ENCODE assay signal across 8 cellular contexts in the genomic region with DNA sequence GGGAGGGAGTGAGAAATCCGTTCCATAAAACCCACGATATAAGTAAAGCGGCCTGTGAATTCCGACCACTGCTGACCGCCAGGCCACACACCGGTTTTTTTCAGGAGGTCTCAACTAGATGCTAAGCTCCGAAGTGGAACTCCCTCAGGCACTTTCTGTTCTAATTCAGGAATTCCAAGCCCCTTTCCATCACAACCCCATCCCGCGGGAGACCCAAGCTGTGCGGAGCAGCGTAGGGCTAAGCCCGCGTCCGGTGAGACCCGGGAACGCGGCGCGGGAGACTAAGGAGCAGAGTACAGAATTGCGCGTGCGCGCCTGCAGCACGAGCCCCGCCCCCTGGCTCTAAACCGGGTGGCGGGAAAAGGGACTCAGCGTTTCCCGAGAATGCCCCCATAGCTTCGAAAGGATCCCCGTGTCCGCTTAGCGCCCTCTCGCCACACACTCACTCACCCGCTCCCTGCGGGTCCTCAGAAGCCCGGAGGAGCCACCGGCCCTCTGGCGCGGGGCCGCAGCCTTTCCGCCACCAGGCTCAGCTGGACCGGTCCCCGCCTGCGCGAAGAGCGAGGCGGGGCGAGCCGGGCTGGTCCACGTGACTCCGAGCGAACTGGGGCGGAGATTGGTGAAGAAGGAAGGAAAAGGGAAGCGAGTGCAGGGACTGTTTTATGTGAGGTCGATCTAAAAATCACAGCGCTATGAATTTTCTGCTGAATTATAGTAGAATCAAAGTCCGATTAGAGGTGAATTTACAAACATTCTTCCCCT. TPM values are rescaled to one million over a fixed set of nuclear protein-coding genes. Genes with fewer than 3 reads are reported as not detected.
DNase-seq lines count a peak whose midpoint lies in the region; ATAC-seq, FAIRE-seq and TF ChIP-seq lines count a peak whose summit lies in the region.

A gene with protein sequence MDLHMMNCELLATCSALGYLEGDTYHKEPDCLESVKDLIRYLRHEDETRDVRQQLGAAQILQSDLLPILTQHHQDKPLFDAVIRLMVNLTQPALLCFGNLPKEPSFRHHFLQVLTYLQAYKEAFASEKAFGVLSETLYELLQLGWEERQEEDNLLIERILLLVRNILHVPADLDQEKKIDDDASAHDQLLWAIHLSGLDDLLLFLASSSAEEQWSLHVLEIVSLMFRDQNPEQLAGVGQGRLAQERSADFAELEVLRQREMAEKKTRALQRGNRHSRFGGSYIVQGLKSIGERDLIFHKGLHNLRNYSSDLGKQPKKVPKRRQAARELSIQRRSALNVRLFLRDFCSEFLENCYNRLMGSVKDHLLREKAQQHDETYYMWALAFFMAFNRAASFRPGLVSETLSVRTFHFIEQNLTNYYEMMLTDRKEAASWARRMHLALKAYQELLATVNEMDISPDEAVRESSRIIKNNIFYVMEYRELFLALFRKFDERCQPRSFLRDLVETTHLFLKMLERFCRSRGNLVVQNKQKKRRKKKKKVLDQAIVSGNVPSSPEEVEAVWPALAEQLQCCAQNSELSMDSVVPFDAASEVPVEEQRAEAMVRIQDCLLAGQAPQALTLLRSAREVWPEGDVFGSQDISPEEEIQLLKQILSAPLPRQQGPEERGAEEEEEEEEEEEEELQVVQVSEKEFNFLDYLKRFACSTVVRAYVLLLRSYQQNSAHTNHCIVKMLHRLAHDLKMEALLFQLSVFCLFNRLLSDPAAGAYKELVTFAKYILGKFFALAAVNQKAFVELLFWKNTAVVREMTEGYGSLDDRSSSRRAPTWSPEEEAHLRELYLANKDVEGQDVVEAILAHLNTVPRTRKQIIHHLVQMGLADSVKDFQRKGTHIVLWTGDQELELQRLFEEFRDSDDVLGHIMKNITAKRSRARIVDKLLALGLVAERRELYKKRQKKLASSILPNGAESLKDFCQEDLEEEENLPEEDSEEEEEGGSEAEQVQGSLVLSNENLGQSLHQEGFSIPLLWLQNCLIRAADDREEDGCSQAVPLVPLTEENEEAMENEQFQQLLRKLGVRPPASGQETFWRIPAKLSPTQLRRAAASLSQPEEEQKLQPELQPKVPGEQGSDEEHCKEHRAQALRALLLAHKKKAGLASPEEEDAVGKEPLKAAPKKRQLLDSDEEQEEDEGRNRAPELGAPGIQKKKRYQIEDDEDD (minus strand): TSS at position 567 of the 762 bp plus-strand sequence. CDS start 15,256 bp downstream, outside the sequence.

- no peak for FAIRE-seq in H1 (lab: Jason Lieb, UNC)

- H3K18ac ChIP-seq in H1 (ENCODE audit: extremely low read depth, low read length) = peak within 1 kb of the TSS; percentile 96

- H3K4me3 Mint-ChIP-seq in CD8-positive, alpha-beta memory T cell = peak within 1 kb of the TSS; percentile 91 to 96 (median 93)
- H3K4me3 Mint-ChIP-seq in memory B cell = peak within 1 kb of the TSS; percentile 94

- peaks cover 0 to 9% (median 4%) of the 10 kb centered on the region in 3 donors for H3K36me3 Mint-ChIP-seq in CD8-positive, alpha-beta memory T cell
- peaks cover 5% of the 10 kb centered on the region for H3K36me3 Mint-ChIP-seq in memory B cell

- H3K4me2 ChIP-seq in H1 (ENCODE audit: insufficient read depth in 1 of 2, low read depth in 2 of 2, low read length in 2 of 2) = peak within 1 kb of the TSS; percentile 62 to 88

- H3K23ac ChIP-seq in H1 (ENCODE audit: insufficient read length) = no peak within 1 kb of the TSS

- POLR2A ChIA-PET in CD8-positive, alpha-beta memory T cell (lab: Charles Lee) = interaction anchor here (0.7 to 1.9 kb wide), 12 partner anchors 10 to 631 kb away, joined by 3 to 6 read pairs (median 3); partner anchors contain the start of genes COQ10A, IL23A, ORMDL2 and PAN2
- POLR2A ChIA-PET in H1 (lab: Charles Lee; ENCODE audit: partially characterized antibody) = interaction anchor here (0.8 to 7.3 kb wide), 23 partner anchors 12 to 294 kb away, joined by 3 to 74 read pairs (median 4); partner anchors contain the start of genes CNPY2, CS, PAN2 and SPRYD4

- whole genome bisulfite sequencing in H1 (ENCODE audit: extremely low coverage in 1 of 2, insufficient coverage in 1 of 2, insufficient read length in 1 of 2, insufficient replicate concordance in 2 of 2, low coverage in 1 of 2, low lambda C conversion rate in 2 of 2, missing lambda C conversion rate in 1 of 2), 2 experiments = 2% methylated on average over 55 of the region's 58 CpGs; no CpG with 5 or more reads in 1 of the 2 experiments

- H2AFZ ChIP-seq in H1 (ENCODE audit: low read length) = no peak within 1 kb of the TSS; the same call in 1 of the 2 replicates

- peaks cover 0 to 19% of the 10 kb centered on the region in 2 experiments; a peak in 3 of 4 replicates for H3K79me2 ChIP-seq in H1 (ENCODE audit: control insufficient read depth in 1 of 2, insufficient read depth in 2 of 2, low read length in 2 of 2)

- H3K23me2 ChIP-seq in H1 (ENCODE audit: low read depth, low read length) = no peaks in the 10 kb centered on the region; the same call in 1 of the 2 replicates

- peak; percentile 78 to 88 (median 84) for DNase-seq in CD8-positive, alpha-beta memory T cell
- peak; percentile 74 for DNase-seq in HS-5 (ENCODE audit: low read depth)
- peak; percentile 90 for DNase-seq in NOMO-1 treated with DMSO at 0.1 percent for 48 hours (lab: John Stamatoyannopoulos, UW; ENCODE audit: unreplicated experiment)
- peak; percentile 64 to 70 for DNase-seq in activated CD8-positive, alpha-beta memory T cell treated with anti-CD3 and anti-CD28 coated beads for 4 hours (ENCODE audit: low read depth in 2 of 2)
- peak; percentile 67 to 95 for DNase-seq in H1 (ENCODE audit: low read depth in 1 of 2, low spot score in 2 of 2)
- DNase-seq in memory B cell (ENCODE audit: low spot score in 2 of 2) = peak; percentile 86 to 90
- peak; percentile 61 for DNase-seq in stimulated activated CD8-positive, alpha-beta memory T cell treated with anti-CD3 and anti-CD28 coated beads, Interleukin-12 subunit alpha, Interleukin-12 subunit beta, amount 100 ng/mL, for 24 hours (ENCODE audit: extremely low read depth)

- H2BK12ac ChIP-seq in H1 (ENCODE audit: low read depth, low read length) = peak within 1 kb of the TSS; percentile 95; the same call in 1 of the 2 replicates

- no peaks in the 10 kb centered on the region for H4K20me1 ChIP-seq in H1 (replicated peaks in 1 of 2; ENCODE audit: control insufficient read depth in 1 of 2, insufficient read depth in 2 of 2, low read length in 2 of 2)

- peak; percentile 94 to 95 for TF ChIP-seq POLR2A in H1 (IDR thresholded peaks at IDR 0.05; ENCODE audit: control extremely low read depth in 1 of 2, low read depth in 2 of 2, low read length in 2 of 2)

- peak within 1 kb of the TSS; percentile 92 for H3K56ac ChIP-seq in H1 (replicated peaks; ENCODE audit: insufficient read length, low read depth, low read length)

- H3K27me3 Mint-ChIP-seq in CD8-positive, alpha-beta memory T cell = no peaks in the 10 kb centered on the region
- no peaks in the 10 kb centered on the region for H3K27me3 Mint-ChIP-seq in memory B cell

- H3K27me3 ChIP-seq in CD8-positive, alpha-beta memory T cell (ENCODE audit: insufficient read depth, low read length, poor library complexity, severe bottlenecking) = no peaks in the 10 kb centered on the region
- no peaks in the 10 kb centered on the region for H3K27me3 ChIP-seq in H1 (replicated peaks in 1 of 4; ENCODE audit: control insufficient read depth in 3 of 4, extremely low read depth in 1 of 4, insufficient read depth in 3 of 4, low read length in 3 of 4)

- TF ChIP-seq RAD21 in H1 (IDR thresholded peaks at IDR 0.05 in 1 of 2, conservative IDR thresholded peaks at IDR 0.05 in 1 of 2; ENCODE audit: low read depth in 2 of 2, low read length in 2 of 2) = peak in 1 of 2 experiments; percentile 0; a peak in 1 of 4 replicates

- no peak within 1 kb of the TSS for H3K14ac ChIP-seq in H1 (ENCODE audit: insufficient read length)

- CTCF ChIA-PET in CD8-positive, alpha-beta memory T cell (lab: Charles Lee) = interaction anchor here (1.0 to 4.6 kb wide), 6 partner anchors 12 to 260 kb away, joined by 3 to 27 read pairs (median 4); partner anchors contain the start of genes CNPY2 and SMARCC2
- CTCF ChIA-PET in H1 (lab: Charles Lee; ENCODE audit: partially characterized antibody) = interaction anchor here (0.7 to 12.4 kb wide), 12 partner anchors 12 to 141 kb away, joined by 3 to 124 read pairs (median 3); partner anchors contain the start of genes CNPY2 and STAT2

- no peaks in the 10 kb centered on the region for H3K9me3 ChIP-seq in CD8-positive, alpha-beta memory T cell (ENCODE audit: low read length)
- H3K9me3 ChIP-seq in H1 (ENCODE audit: insufficient read depth in 2 of 2, low read depth in 1 of 2, low read length in 1 of 2) = peaks cover 7% of the 10 kb centered on the region in 2 experiments; a peak in 2 of 4 replicates

- peak within 1 kb of the TSS; percentile 6; the same call in 1 of the 2 replicates for H2BK20ac ChIP-seq in H1 (ENCODE audit: low read length)

- H3K27ac Mint-ChIP-seq in CD8-positive, alpha-beta memory T cell = peak within 1 kb of the TSS; percentile 60 to 98 (median 95)
- peak within 1 kb of the TSS; percentile 92 for H3K27ac Mint-ChIP-seq in memory B cell

- peaks cover 0 to 4% (median 0%) of the 10 kb centered on the region in 5 donors for H3K9me3 Mint-ChIP-seq in CD8-positive, alpha-beta memory T cell
- no peaks in the 10 kb centered on the region for H3K9me3 Mint-ChIP-seq in memory B cell

- H4K91ac ChIP-seq in H1 (replicated peaks; ENCODE audit: insufficient read length, low read length) = peak within 1 kb of the TSS; percentile 61

- no peaks in the 10 kb centered on the region for H3K79me1 ChIP-seq in H1 (ENCODE audit: low read depth, low read length)

- H2BK120ac ChIP-seq in H1 (replicated peaks; ENCODE audit: low read depth, low read length) = no peak within 1 kb of the TSS

- H3K36me3 ChIP-seq in CD8-positive, alpha-beta memory T cell (ENCODE audit: insufficient read depth, low read length) = no peaks in the 10 kb centered on the region
- H3K36me3 ChIP-seq in H1 (ENCODE audit: control insufficient read depth in 2 of 4, insufficient read depth in 4 of 4, low read length in 3 of 4) = peaks cover 0 to 5% (median under 1%) of the 10 kb centered on the region in 4 experiments; a peak in 1 of 8 replicates

- no peak within 1 kb of the TSS for H2AK5ac ChIP-seq in H1 (ENCODE audit: low read depth, low read length)

- H2BK15ac ChIP-seq in H1 (ENCODE audit: low read length) = peak within 1 kb of the TSS; percentile 92; the same call in 1 of the 2 replicates

- H3K27ac ChIP-seq in CD8-positive, alpha-beta memory T cell (ENCODE audit: low read depth, low read length) = peak within 1 kb of the TSS; percentile 66
- H3K27ac ChIP-seq in H1 (ENCODE audit: low read depth, low read length) = peak within 1 kb of the TSS; percentile 93

- ATAC-seq in GM19467 (IDR thresholded peaks at IDR 0.05; ENCODE audit: unreplicated experiment) (peak; percentile 96), memory B cell (ENCODE audit: low read depth) (peak; percentile 98)

- no peak for TF ChIP-seq CTCF in H1 (IDR thresholded peaks at IDR 0.05; ENCODE audit: control extremely low read depth in 1 of 3, insufficient read depth in 1 of 3, low read depth in 1 of 3, low read length in 3 of 3)

- 0 out of 3 replicates have a peak, but pooled peaks of 1 of the 2 experiments have one; percentile 7 for TF ChIP-seq EP300 in H1 (IDR thresholded peaks at IDR 0.05; ENCODE audit: borderline replicate concordance in 1 of 2, low read depth in 2 of 2, low read length in 2 of 2)

- peak within 1 kb of the TSS; percentile 92 for H4K5ac ChIP-seq in H1 (ENCODE audit: insufficient read length, low read depth, low read length)

- peak within 1 kb of the TSS; percentile 92 for H3K4me3 ChIP-seq in CD8-positive, alpha-beta memory T cell (ENCODE audit: low read length)
- peak within 1 kb of the TSS; percentile 52 to 90 (median 70) for H3K4me3 ChIP-seq in H1 (ENCODE audit: extremely low read depth in 1 of 4, insufficient read depth in 2 of 4, low read depth in 3 of 4, low read length in 4 of 4)

- H3K4me1 ChIP-seq in CD8-positive, alpha-beta memory T cell (ENCODE audit: insufficient read depth, low read length) = peaks cover 8% of the 10 kb centered on the region
- peaks cover 3 to 6% (median 5%) of the 10 kb centered on the region in 4 experiments; a peak in 5 of 7 replicates for H3K4me1 ChIP-seq in H1 (replicated peaks in 1 of 4; ENCODE audit: control insufficient read depth in 3 of 4, insufficient read depth in 4 of 4, low read length in 3 of 4)

- H2BK5ac ChIP-seq in H1 (ENCODE audit: low read depth, low read length) = peak within 1 kb of the TSS; percentile 84

- peaks cover 14 to 18% (median 16%) of the 10 kb centered on the region in 3 donors for H3K4me1 Mint-ChIP-seq in CD8-positive, alpha-beta memory T cell
- peaks cover 19% of the 10 kb centered on the region for H3K4me1 Mint-ChIP-seq in memory B cell

- peak within 1 kb of the TSS; percentile 82 to 94 (median 90) for H3K9ac ChIP-seq in H1 (replicated peaks in 1 of 4; ENCODE audit: extremely low read depth in 1 of 4, low read depth in 3 of 4, low read length in 3 of 4)

- H3K4ac ChIP-seq in H1 (replicated peaks; ENCODE audit: insufficient read length, low read depth, low read length) = peak within 1 kb of the TSS; percentile 94

- H4K8ac ChIP-seq in H1 (ENCODE audit: extremely low read depth, insufficient read depth, low read length) = peak within 1 kb of the TSS; percentile 96

RNA-seq across cellular contexts. Expression of the gene that starts here (rescaled TPM):
- 10 to 100 TPM; 61.9 to 64.1 TPM for total RNA-seq in CD8-positive, alpha-beta memory T cell
- polyA plus RNA-seq in CD8-positive, alpha-beta memory T cell = 3.9 TPM
- total RNA-seq in H1 (2021; fragmentation: NEBNext Ultra II Directional; extraction: Animal tissue kit (Norgen Biotek cat#: 25700)) = 86.7 and 88.7 TPM in 2 replicates
- 17.1 and 19.9 TPM in 2 replicates for polyA plus RNA-seq in H1 (2011; rRNA removed)
- polyA plus RNA-seq in H1 (2011; cell fraction: cytosol; rRNA removed) = 21.8 TPM
- polyA plus RNA-seq in H1 (2011; cell fraction: nucleus; rRNA removed) = 52.0 TPM
- polyA plus RNA-seq in H1 (2012, experiment 1 of 2) = 77.7 to 86.4 TPM (median 79.8 TPM) in 4 replicates
- 27.5 TPM for polyA plus RNA-seq in H1 (2012, experiment 2 of 2)
- polyA plus RNA-seq in H1 (2013, experiment 1 of 2) = 40.2 TPM
- 39.6 TPM for polyA plus RNA-seq in H1 (2013, experiment 2 of 2)
- polyA minus RNA-seq in H1 (2011; rRNA and poly(A)+ RNA removed) = 23.3 and 29.1 TPM in 2 replicates
- polyA minus RNA-seq in H1 (2011; cell fraction: cytosol; rRNA and poly(A)+ RNA removed) = 23.2 TPM
- 29.4 TPM for polyA minus RNA-seq in H1 (2011; cell fraction: nucleus; rRNA and poly(A)+ RNA removed)

Comparison
In these comparisons a context has a peak if more than half of its experiments do, and no peak if none do; other contexts are left out.
1. Peak in every context shown above with its lines: DNase-seq, ATAC-seq, H3K4me3 ChIP-seq and H3K27ac ChIP-seq.